In the genomic region with DNA sequence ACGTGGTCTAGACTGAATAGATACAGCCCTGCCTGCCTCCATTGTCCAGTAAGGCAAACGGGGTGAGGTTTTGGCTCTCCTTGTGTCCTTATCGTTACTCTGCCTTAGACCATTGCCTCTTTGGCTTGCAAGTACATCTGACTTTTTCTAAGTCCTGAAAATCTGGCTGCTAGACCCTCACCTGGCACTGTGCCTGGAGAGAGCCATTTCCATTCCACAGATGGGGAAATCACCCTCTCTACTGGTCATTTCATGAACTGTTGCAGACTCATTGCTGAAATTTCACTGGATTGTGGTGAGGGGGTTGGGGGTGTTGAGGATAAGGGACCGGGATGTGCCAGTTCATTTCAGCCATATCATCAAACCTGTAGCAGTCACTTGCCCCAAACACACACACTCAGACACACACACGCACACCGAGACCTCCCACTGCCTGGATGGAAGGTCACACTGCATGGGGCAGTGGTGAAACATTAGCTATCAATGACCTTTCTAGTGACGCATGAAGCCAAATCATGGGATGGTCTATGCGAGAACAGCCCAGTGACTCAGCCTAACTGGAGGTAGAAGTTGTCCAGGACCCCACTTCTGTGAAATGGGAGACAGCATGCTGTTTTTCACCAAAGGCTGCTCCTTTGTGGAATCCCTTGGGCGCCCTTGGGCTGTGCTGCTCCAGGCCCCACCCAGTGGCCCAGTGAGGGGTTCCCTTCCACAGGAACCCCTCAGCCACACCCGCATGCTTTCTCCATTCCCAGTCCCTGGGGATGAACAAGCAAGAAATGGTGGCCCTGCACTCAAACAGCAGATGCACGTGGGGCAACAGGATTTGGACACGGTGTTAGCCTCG, we compare ENCODE assay signal across 7 cellular contexts. TPM values are rescaled to one million over a fixed set of nuclear protein-coding genes. Genes with fewer than 3 reads are reported as not detected.
DNase-seq lines count a peak whose midpoint lies in the region; ATAC-seq and TF ChIP-seq lines count a peak whose summit lies in the region.

No MANE protein-coding gene starts in this region.

- H2AFZ ChIP-seq in GM23338 (no peak overlapping the region), OCI-LY7 (ENCODE audit: low read length) (no peak overlapping the region)

- ATAC-seq in GM23338: peak; percentile 65
- peak; percentile 70 for ATAC-seq in Right ventricle myocardium superior (ENCODE audit: poor library complexity)
- peak; percentile 8 for ATAC-seq in stimulated activated effector memory CD8-positive, alpha-beta T cell treated with anti-CD3 and anti-CD28 coated beads, Interleukin-12 subunit alpha, Interleukin-12 subunit beta, amount 100 ng/mL, for 72 hours
- no peak for ATAC-seq in HG03460 (IDR thresholded peaks at IDR 0.05; ENCODE audit: unreplicated experiment)

- H3K9me3 Mint-ChIP-seq in GM23338: peaks cover 5% of the 10 kb centered on the region; the same call in 1 of the 3 replicates
- H3K9me3 Mint-ChIP-seq in stimulated activated effector memory CD8-positive, alpha-beta T cell treated with anti-CD3 and anti-CD28 coated beads, Interleukin-12 subunit alpha, Interleukin-12 subunit beta, amount 100 ng/mL, for 72 hours: no peaks in the 10 kb centered on the region

- peaks cover 15% of the 10 kb centered on the region for H3K36me3 Mint-ChIP-seq in GM23338 (ENCODE audit: low read depth)
- H3K36me3 Mint-ChIP-seq in stimulated activated effector memory CD8-positive, alpha-beta T cell treated with anti-CD3 and anti-CD28 coated beads, Interleukin-12 subunit alpha, Interleukin-12 subunit beta, amount 100 ng/mL, for 72 hours: no peaks in the 10 kb centered on the region

- CTCF ChIA-PET in OCI-LY7 (lab: Charles Lee; ENCODE audit: unreplicated experiment): interaction anchor here (0.6 kb wide), 1 partner anchor 272 kb away, joined by 3 read pairs; no protein-coding TSS in a partner anchor

- TF ChIP-seq CTCF in GM23338 (conservative IDR thresholded peaks at IDR 0.05; ENCODE audit: low read depth in 2 of 2) (peak; percentile 69 to 85), OCI-LY7 (conservative IDR thresholded peaks at IDR 0.05; ENCODE audit: low read length) (peak; percentile 71)

- H3K4me2 ChIP-seq in GM23338 (peak overlapping the region; percentile 67), OCI-LY7 (ENCODE audit: low read length) (no peak overlapping the region)

- H3K27me3 ChIP-seq in GM23338 (ENCODE audit: insufficient read depth): no peaks in the 10 kb centered on the region

- intact Hi-C loops in OCI-LY7 (cut with micrococcal nuclease; ENCODE audit: unreplicated experiment) (loop anchor here (5.0 kb wide), 1 partner anchor 82 kb away; no protein-coding TSS in a partner anchor), Right ventricle myocardium superior (cut with DNase I) (no loop called here)

- H3K27me3 Mint-ChIP-seq in GM23338 (ENCODE audit: insufficient read depth, low read depth, poor library complexity): peaks cover 32% of the 10 kb centered on the region

- H3K4me1 ChIP-seq in GM23338 (ENCODE audit: insufficient read depth): peaks cover 32% of the 10 kb centered on the region
- H3K4me1 ChIP-seq in OCI-LY7 (ENCODE audit: insufficient read depth, low read length, poor library complexity, severe bottlenecking): peaks cover 8% of the 10 kb centered on the region

- H3K79me2 ChIP-seq in GM23338 (replicated peaks; ENCODE audit: insufficient read depth): peaks cover 14% of the 10 kb centered on the region
- no peaks in the 10 kb centered on the region for H3K79me2 ChIP-seq in OCI-LY7 (ENCODE audit: insufficient read depth, low read depth, low read length)

- H3K36me3 ChIP-seq in GM23338 (ENCODE audit: insufficient read depth) (no peaks in the 10 kb centered on the region), OCI-LY7 (ENCODE audit: insufficient read depth, low read length) (no peaks in the 10 kb centered on the region)

- peaks cover 40% of the 10 kb centered on the region for H3K4me1 Mint-ChIP-seq in GM23338
- peaks cover 9% of the 10 kb centered on the region for H3K4me1 Mint-ChIP-seq in stimulated activated effector memory CD8-positive, alpha-beta T cell treated with anti-CD3 and anti-CD28 coated beads, Interleukin-12 subunit alpha, Interleukin-12 subunit beta, amount 100 ng/mL, for 72 hours

- H3K4me3 ChIP-seq in GM23338 (peak overlapping the region; percentile 66), OCI-LY7 (ENCODE audit: low read depth, low read length, poor library complexity, severe bottlenecking) (no peak overlapping the region)

- H4K20me1 ChIP-seq in GM23338 (replicated peaks; ENCODE audit: insufficient read depth) (no peaks in the 10 kb centered on the region), OCI-LY7 (ENCODE audit: insufficient read depth, low read length) (no peaks in the 10 kb centered on the region)

- peak overlapping the region; percentile 97 for H3K27ac Mint-ChIP-seq in GM23338
- no peak overlapping the region for H3K27ac Mint-ChIP-seq in stimulated activated effector memory CD8-positive, alpha-beta T cell treated with anti-CD3 and anti-CD28 coated beads, Interleukin-12 subunit alpha, Interleukin-12 subunit beta, amount 100 ng/mL, for 72 hours

- peak overlapping the region; percentile 86 for H3K4me3 Mint-ChIP-seq in GM23338
- H3K4me3 Mint-ChIP-seq in stimulated activated effector memory CD8-positive, alpha-beta T cell treated with anti-CD3 and anti-CD28 coated beads, Interleukin-12 subunit alpha, Interleukin-12 subunit beta, amount 100 ng/mL, for 72 hours: no peak overlapping the region

- H3K27ac ChIP-seq in GM23338 (ENCODE audit: low read depth) (peak overlapping the region; percentile 99), OCI-LY7 (ENCODE audit: low read depth, low read length, poor library complexity, severe bottlenecking) (no peak overlapping the region)

- peak; percentile 83 for DNase-seq in GM23338 (ENCODE audit: low spot score)
- peak; percentile 33 for DNase-seq in OCI-LY7 (ENCODE audit: low spot score)
- peak; percentile 70 for DNase-seq in Right ventricle myocardium superior
- DNase-seq in stimulated activated effector memory CD8-positive, alpha-beta T cell treated with anti-CD3 and anti-CD28 coated beads, Interleukin-12 subunit alpha, Interleukin-12 subunit beta, amount 100 ng/mL, for 72 hours (ENCODE audit: low spot score in 2 of 2): no peak
- DNase-seq in NCI-H510A (lab: John Stamatoyannopoulos, UW): no peak
- no peak for DNase-seq in GM19240 (ENCODE audit: insufficient read length, low spot score)

- no peaks in the 10 kb centered on the region for H3K9me3 ChIP-seq in OCI-LY7 (ENCODE audit: low read length)

- H3K9me2 ChIP-seq in GM23338 (ENCODE audit: insufficient read depth): peaks cover 5% of the 10 kb centered on the region; the same call in 1 of the 2 replicates
- H3K9me2 ChIP-seq in OCI-LY7 (ENCODE audit: insufficient read depth, low read length): no peaks in the 10 kb centered on the region

- H3F3A ChIP-seq in GM23338 (replicated peaks; ENCODE audit: low read depth): peaks cover 13% of the 10 kb centered on the region

- BruUV-seq in OCI-LY7 (replicated peaks; lab: Mats Ljungman, UMichigan): no TSS peak

- POLR2A ChIA-PET in OCI-LY7 (lab: Charles Lee): interaction anchor here (0.6 kb wide), 1 partner anchor 298 kb away, joined by 3 read pairs; no protein-coding TSS in a partner anchor

TF ChIP-seq in GM23338, 12 proteins besides CTCF, POLR2A, EP300 and RAD21 (continues in another document):
- TF ChIP-seq, protein P1, sequence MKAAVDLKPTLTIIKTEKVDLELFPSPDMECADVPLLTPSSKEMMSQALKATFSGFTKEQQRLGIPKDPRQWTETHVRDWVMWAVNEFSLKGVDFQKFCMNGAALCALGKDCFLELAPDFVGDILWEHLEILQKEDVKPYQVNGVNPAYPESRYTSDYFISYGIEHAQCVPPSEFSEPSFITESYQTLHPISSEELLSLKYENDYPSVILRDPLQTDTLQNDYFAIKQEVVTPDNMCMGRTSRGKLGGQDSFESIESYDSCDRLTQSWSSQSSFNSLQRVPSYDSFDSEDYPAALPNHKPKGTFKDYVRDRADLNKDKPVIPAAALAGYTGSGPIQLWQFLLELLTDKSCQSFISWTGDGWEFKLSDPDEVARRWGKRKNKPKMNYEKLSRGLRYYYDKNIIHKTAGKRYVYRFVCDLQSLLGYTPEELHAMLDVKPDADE (IDR thresholded peaks at IDR 0.05): no peak
- TF ChIP-seq JUNB (IDR thresholded peaks at IDR 0.05; ENCODE audit: unreplicated experiment) (no peak), EZH2 (IDR thresholded peaks at IDR 0.05; ENCODE audit: low read depth, unreplicated experiment) (no peak), CREB1 (CRISPR knock-in tag; IDR thresholded peaks at IDR 0.05; ENCODE audit: low read depth) (no peak), ZNF114 (CRISPR knock-in tag; IDR thresholded peaks at IDR 0.05) (no peak), NANOG (IDR thresholded peaks at IDR 0.05; ENCODE audit: borderline replicate concordance) (no peak), POLR2AphosphoS5 (IDR thresholded peaks at IDR 0.05; ENCODE audit: low read depth) (peak; percentile 26; the same call in 1 of the 2 replicates), ZNF331 (CRISPR knock-in tag; IDR thresholded peaks at IDR 0.05; ENCODE audit: low read depth) (no peak)

RNA-seq across cellular contexts. Expression of a gene that starts 34.9 kb away (rescaled TPM):
- total RNA-seq in GM23338 (2014; rRNA removed; shearing (Covaris generic)): 305 and 381 TPM in 2 replicates
- 129 and 136 TPM in 2 replicates for polyA plus RNA-seq in GM23338 (2016; fragmentation: Nextera tagmentation; extraction: Ambion mirVana)
- total RNA-seq in OCI-LY7 (2014; rRNA removed; shearing (Covaris generic)): 3.4 and 7.3 TPM in 2 replicates
- 7.4 and 7.5 TPM in 2 replicates for total RNA-seq in OCI-LY7 (2022)
- total RNA-seq in Right ventricle myocardium superior: 2.2 TPM

RNA-seq across cellular contexts. Expression of a gene that starts 57.4 kb away (rescaled TPM):
- 93.5 and 103 TPM in 2 replicates for total RNA-seq in GM23338 (2014; rRNA removed; shearing (Covaris generic))
- polyA plus RNA-seq in GM23338 (2016; fragmentation: Nextera tagmentation; extraction: Ambion mirVana): 60.2 and 60.5 TPM in 2 replicates
- 10.4 and 22.4 TPM in 2 replicates for total RNA-seq in OCI-LY7 (2014; rRNA removed; shearing (Covaris generic))
- total RNA-seq in OCI-LY7 (2022): 16.5 and 21.2 TPM in 2 replicates
- 0.78 TPM for total RNA-seq in Right ventricle myocardium superior

Comparison
In these comparisons a context has a peak if more than half of its experiments do, and no peak if none do; other contexts are left out.
1. DNase-seq: peak in GM23338 (single experiment), OCI-LY7 (single experiment) and Right ventricle myocardium superior (single experiment); none in stimulated activated effector memory CD8-positive, alpha-beta T cell treated with anti-CD3 and anti-CD28 coated beads, Interleukin-12 subunit alpha, Interleukin-12 subunit beta, amount 100 ng/mL, for 72 hours (0 of 2), NCI-H510A (single experiment) and GM19240 (single experiment).
2. RNA of a gene that starts 34.9 kb away (total RNA-seq): 305 to 381 TPM in GM23338; 3.4 to 7.5 TPM in OCI-LY7 and 2.2 TPM in Right ventricle myocardium superior (single experiment); every median in the first group is over 10 times any median in the second.